ENCODE assay signal across 9 cellular contexts in genomic region chr9:708556-709432, GRCh38.
DNase-seq lines count a peak whose midpoint lies in the region; ATAC-seq, FAIRE-seq and TF ChIP-seq lines count a peak whose summit lies in the region.
"Had no signal": no experiment of that assay in that cellular context is flagged by ENCODE, and none has a peak within 500 bp of the region (broad histone marks: within the 10 kb centered on the region; RNA-seq: fewer than 3 reads in every experiment).

No MANE protein-coding gene starts in this region.

- FAIRE-seq in D721Med (lab: Jason Lieb, UNC) = no peak
- FAIRE-seq: colon had no signal

- no peaks in the 10 kb centered on the region for H3K27me3 Mint-ChIP-seq in type B pancreatic cell
- peaks cover 0 to 31% (median 12%) of the 10 kb centered on the region in 5 donors for H3K27me3 Mint-ChIP-seq in naive thymus-derived CD4-positive, alpha-beta T cell

- peak overlapping the region; percentile 84 for H3K4me3 Mint-ChIP-seq in type B pancreatic cell
- H3K4me3 Mint-ChIP-seq in naive thymus-derived CD4-positive, alpha-beta T cell = peak overlapping the region in 5 of 10 donors; percentile 6 to 56 (median 23)

- ATAC-seq in naive thymus-derived CD4-positive, alpha-beta T cell = no peak

- H3K36me3 ChIP-seq in naive thymus-derived CD4-positive, alpha-beta T cell (ENCODE audit: control insufficient read depth in 2 of 3, insufficient read depth in 3 of 3, low read length in 3 of 3) = peaks cover 0 to 22% (median 0%) of the 10 kb centered on the region in 3 experiments

- H3K4me1 Mint-ChIP-seq in type B pancreatic cell (ENCODE audit: unreplicated experiment) = peaks cover 37% of the 10 kb centered on the region
- H3K4me1 Mint-ChIP-seq in naive thymus-derived CD4-positive, alpha-beta T cell = peaks cover 7 to 17% (median 14%) of the 10 kb centered on the region in 7 donors

- no peaks in the 10 kb centered on the region for H3K9me3 Mint-ChIP-seq in type B pancreatic cell
- no peaks in the 10 kb centered on the region for H3K9me3 Mint-ChIP-seq in naive thymus-derived CD4-positive, alpha-beta T cell

- no peaks in the 10 kb centered on the region for H3K9me3 ChIP-seq in naive thymus-derived CD4-positive, alpha-beta T cell (ENCODE audit: control insufficient read depth in 2 of 3, low read length in 3 of 3)

- H3K27me3 ChIP-seq in naive thymus-derived CD4-positive, alpha-beta T cell (ENCODE audit: control insufficient read depth in 2 of 2, insufficient read depth in 2 of 2, low read length in 2 of 2) = no peaks in the 10 kb centered on the region

- DNase-seq in SIG-M5 treated with dmso at 0.1 percent for 504 hours (lab: John Stamatoyannopoulos, UW; ENCODE audit: unreplicated experiment) (peak; percentile 15), SIG-M5 (lab: John Stamatoyannopoulos, UW) (no peak), lung microvascular endothelial cell (ENCODE audit: low read depth in 2 of 2) (peak; percentile 42 to 44), type B pancreatic cell (ENCODE audit: extremely low spot score, unreplicated experiment) (no peak), T-helper 9 cell (no peak), D721Med (ENCODE audit: insufficient read length, low spot score) (no peak)
- no peak for DNase-seq in naive thymus-derived CD4-positive, alpha-beta T cell

- H3K4me1 ChIP-seq in naive thymus-derived CD4-positive, alpha-beta T cell (ENCODE audit: control insufficient read depth in 2 of 2, insufficient read depth in 2 of 2, low read length in 2 of 2) = peaks cover 0 to 6% of the 10 kb centered on the region in 2 donors

- intact Hi-C loops in naive thymus-derived CD4-positive, alpha-beta T cell (cut with micrococcal nuclease) = loop anchor here in 1 of 2 donors (5.0 kb wide), 1 partner anchor 44 kb away; no protein-coding TSS in a partner anchor

- CTCF ChIA-PET in naive thymus-derived CD4-positive, alpha-beta T cell (lab: Charles Lee) = no interaction called here

- H3K36me3 Mint-ChIP-seq in type B pancreatic cell = peaks cover 31% of the 10 kb centered on the region
- peaks cover 3 to 20% (median 14%) of the 10 kb centered on the region in 5 donors for H3K36me3 Mint-ChIP-seq in naive thymus-derived CD4-positive, alpha-beta T cell

- no peak overlapping the region for H3K4me3 ChIP-seq in naive thymus-derived CD4-positive, alpha-beta T cell (ENCODE audit: low read length)

- TF ChIP-seq CTCF in type B pancreatic cell (conservative IDR thresholded peaks at IDR 0.05) (no peak), D721Med (IDR thresholded peaks at IDR 0.05; ENCODE audit: insufficient read depth, missing control alignments) (no peak)

- H3K27ac ChIP-seq in cingulate gyrus (ENCODE audit: low read depth, low read length) = peak overlapping the region; percentile 71
- H3K27ac ChIP-seq in naive thymus-derived CD4-positive, alpha-beta T cell (ENCODE audit: low read depth, low read length) = no peak overlapping the region

- POLR2A ChIA-PET in naive thymus-derived CD4-positive, alpha-beta T cell (lab: Charles Lee) = no interaction called here

- peak overlapping the region; percentile 69 for H3K27ac Mint-ChIP-seq in type B pancreatic cell
- peak overlapping the region in 2 of 9 donors; percentile 37 to 59 for H3K27ac Mint-ChIP-seq in naive thymus-derived CD4-positive, alpha-beta T cell

Comparison
In these comparisons a context has a peak if more than half of its experiments do, and no peak if none do; other contexts are left out.
1. DNase-seq: peak in SIG-M5 treated with dmso at 0.1 percent for 504 hours (single experiment) and lung microvascular endothelial cell (2 of 2); none in SIG-M5 (single experiment), type B pancreatic cell (single experiment), T-helper 9 cell (single experiment), naive thymus-derived CD4-positive, alpha-beta T cell (0 of 9) and D721Med (single experiment).